In the genomic region with DNA sequence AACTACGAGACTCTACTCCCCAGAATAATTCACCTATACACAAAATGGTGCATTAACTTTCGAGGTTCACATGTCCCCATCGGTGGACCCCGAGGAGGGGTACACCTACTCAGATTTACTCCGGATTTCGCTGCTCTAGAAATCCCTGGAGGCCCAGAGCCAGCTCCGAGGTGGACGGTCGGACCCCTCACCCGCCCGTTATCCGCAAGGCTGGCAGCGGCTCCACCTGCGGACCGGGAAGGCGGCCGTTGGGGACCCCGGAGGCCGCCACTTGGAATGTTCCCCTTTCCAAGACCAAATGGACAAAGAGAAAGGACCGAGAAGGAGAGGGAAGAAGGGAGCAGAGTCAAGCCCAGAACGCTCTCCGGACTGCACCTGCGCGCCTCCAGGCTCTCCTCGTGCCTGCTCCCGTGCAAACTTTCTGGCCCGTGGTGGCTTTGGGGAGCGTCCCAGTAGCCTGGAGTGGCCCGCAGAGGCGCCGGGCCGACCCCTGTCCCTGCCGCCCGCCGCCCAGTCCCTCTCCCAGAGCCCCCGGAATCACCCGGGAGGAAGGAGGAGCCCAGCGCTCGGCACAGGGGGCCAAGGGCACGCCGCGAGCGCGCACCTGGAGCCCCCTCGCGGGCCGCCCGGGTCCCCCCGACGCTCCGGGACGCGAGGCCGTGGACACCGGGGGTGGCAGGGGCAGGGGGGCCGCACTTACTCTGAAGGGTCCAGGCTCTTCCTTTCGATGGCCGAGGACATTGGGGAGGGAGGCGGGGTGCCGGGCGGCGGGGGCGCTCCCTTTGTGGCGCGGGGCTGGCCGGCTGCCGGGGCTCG, we compare ENCODE assay signal across 1 cellular context.
TF ChIP-seq lines count a peak whose summit lies in the region.

No MANE protein-coding gene starts in this region.

TF ChIP-seq in K562, 482 proteins besides CTCF, POLR2A, EP300 and RAD21 (continued from another document):
- TF ChIP-seq, protein P1, sequence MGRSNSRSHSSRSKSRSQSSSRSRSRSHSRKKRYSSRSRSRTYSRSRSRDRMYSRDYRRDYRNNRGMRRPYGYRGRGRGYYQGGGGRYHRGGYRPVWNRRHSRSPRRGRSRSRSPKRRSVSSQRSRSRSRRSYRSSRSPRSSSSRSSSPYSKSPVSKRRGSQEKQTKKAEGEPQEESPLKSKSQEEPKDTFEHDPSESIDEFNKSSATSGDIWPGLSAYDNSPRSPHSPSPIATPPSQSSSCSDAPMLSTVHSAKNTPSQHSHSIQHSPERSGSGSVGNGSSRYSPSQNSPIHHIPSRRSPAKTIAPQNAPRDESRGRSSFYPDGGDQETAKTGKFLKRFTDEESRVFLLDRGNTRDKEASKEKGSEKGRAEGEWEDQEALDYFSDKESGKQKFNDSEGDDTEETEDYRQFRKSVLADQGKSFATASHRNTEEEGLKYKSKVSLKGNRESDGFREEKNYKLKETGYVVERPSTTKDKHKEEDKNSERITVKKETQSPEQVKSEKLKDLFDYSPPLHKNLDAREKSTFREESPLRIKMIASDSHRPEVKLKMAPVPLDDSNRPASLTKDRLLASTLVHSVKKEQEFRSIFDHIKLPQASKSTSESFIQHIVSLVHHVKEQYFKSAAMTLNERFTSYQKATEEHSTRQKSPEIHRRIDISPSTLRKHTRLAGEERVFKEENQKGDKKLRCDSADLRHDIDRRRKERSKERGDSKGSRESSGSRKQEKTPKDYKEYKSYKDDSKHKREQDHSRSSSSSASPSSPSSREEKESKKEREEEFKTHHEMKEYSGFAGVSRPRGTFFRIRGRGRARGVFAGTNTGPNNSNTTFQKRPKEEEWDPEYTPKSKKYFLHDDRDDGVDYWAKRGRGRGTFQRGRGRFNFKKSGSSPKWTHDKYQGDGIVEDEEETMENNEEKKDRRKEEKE (IDR thresholded peaks at IDR 0.05; ENCODE audit: borderline replicate concordance in 1 of 2, control insufficient read depth in 1 of 2, low read depth in 2 of 2, low read length in 1 of 2): no peak
- no peak for TF ChIP-seq FOXA1 (IDR thresholded peaks at IDR 0.05; ENCODE audit: borderline replicate concordance)
